26 cellular contexts compared by ENCODE assay signal in genomic region chr22:24681236-24681635, GRCh38.
DNase-seq lines count a peak whose midpoint lies in the region; ATAC-seq and TF ChIP-seq lines count a peak whose summit lies in the region.
"Had no signal": no experiment of that assay in that cellular context is flagged by ENCODE, and none has a peak within 500 bp of the region (broad histone marks: within the 10 kb centered on the region; RNA-seq: fewer than 3 reads in every experiment).

No MANE protein-coding gene starts in this region.

- TF ChIP-seq POLR2A in uterus (IDR thresholded peaks at IDR 0.05): no peak

- POLR2A ChIA-PET in AG04450 (lab: Yijun Ruan, JAX): no interaction called here

- H3K9me3 ChIP-seq in AG04450 (ENCODE audit: control insufficient read depth, insufficient read depth, low read length) (peaks cover 5% of the 10 kb centered on the region; the same call in 1 of the 2 replicates), heart right ventricle (no peaks in the 10 kb centered on the region), uterus (no peaks in the 10 kb centered on the region)
- H3K9me3 ChIP-seq: BLaER1, right lobe of liver had no signal

- H3K27me3 ChIP-seq in AG04450 (ENCODE audit: control insufficient read depth, insufficient read depth, low read length): no peaks in the 10 kb centered on the region
- H3K27me3 ChIP-seq in heart right ventricle: peaks cover 0 to 15% (median 0%) of the 10 kb centered on the region in 7 donors
- peaks cover 0 to 11% of the 10 kb centered on the region in 2 donors for H3K27me3 ChIP-seq in uterus
- H3K27me3 ChIP-seq: BLaER1, right lobe of liver had no signal

- CTCF ChIA-PET in AG04450 (lab: Charles Lee): interaction anchor here (1.3 kb wide), 1 partner anchor 76 kb away, joined by 4 read pairs; no protein-coding TSS in a partner anchor

- H3K36me3 ChIP-seq in heart right ventricle: no peaks in the 10 kb centered on the region
- no peaks in the 10 kb centered on the region for H3K36me3 ChIP-seq in uterus
- H3K36me3 ChIP-seq: BLaER1, neural progenitor cell, right lobe of liver had no signal

- no peak overlapping the region for H3K4me3 ChIP-seq in AG04450 (ENCODE audit: low read depth, low read length)
- H3K4me3 ChIP-seq in cardiac fibroblast (replicated peaks in 1 of 2; ENCODE audit: low read depth in 2 of 2, low read length in 2 of 2): no peak overlapping the region
- H3K4me3 ChIP-seq in heart right ventricle: no peak overlapping the region
- no peak overlapping the region for H3K4me3 ChIP-seq in uterus
- H3K4me3 ChIP-seq: BLaER1, neural progenitor cell, right lobe of liver, SK-N-MC had no signal

- peaks cover 0 to 10% (median 0%) of the 10 kb centered on the region in 9 donors for H3K4me1 ChIP-seq in heart right ventricle
- H3K4me1 ChIP-seq in uterus: no peaks in the 10 kb centered on the region
- H3K4me1 ChIP-seq: neural progenitor cell, right lobe of liver had no signal

- intact Hi-C loops in heart right ventricle (cut with DNase I): no loop called here
- intact Hi-C loops in uterus (cut with DNase I; ENCODE audit: low total_unique reads): no loop called here

- 88 to 89% methylated on average over 3 of the region's 3 CpGs for WGBS in heart right ventricle, 2 donors

- no peak overlapping the region for H3K27ac ChIP-seq in AG04450 (ENCODE audit: low read depth, low read length)
- no peak overlapping the region for H3K27ac ChIP-seq in heart right ventricle
- no peak overlapping the region for H3K27ac ChIP-seq in uterus
- H3K27ac ChIP-seq: BLaER1, neural progenitor cell, right lobe of liver, SK-N-MC had no signal

- DNase-seq in AG04450 (ENCODE audit: low read depth, low spot score) (peak; percentile 56), NCI-H226 (peak; percentile 34), cardiac fibroblast (ENCODE audit: low read depth in 2 of 2) (peak; percentile 37 to 88), myocyte (ENCODE audit: low read depth) (peak; percentile 9), midbrain (lab: John Stamatoyannopoulos, UW) (no peak), heart right ventricle (no peak), uterus (no peak), 8988T (no peak)
- DNase-seq: activated CD4-positive, alpha-beta memory T cell treated with anti-CD3 and anti-CD28 coated beads for 36 hours; activated CD8-positive, alpha-beta memory T cell treated with anti-CD3 and anti-CD28 coated beads, Interleukin-2, amount 50 U/mL, for 4 hours; activated naive CD4-positive, alpha-beta T cell treated with anti-CD3 and anti-CD28 coated beads, Interleukin-2, amount 10 ng/mL, durations not matched to agents 7 days and 5 days; anterior cingulate cortex; DMS153; foreskin melanocyte; left cardiac atrium; mammary epithelial cell; NCI-H1092 treated with DMSO at 0.1 percent for 48 hours; NCI-H2029; right lobe of liver; RPMI8226; stimulated activated CD4-positive, alpha-beta T cell treated with anti-CD3 and anti-CD28 coated beads, Interleukin-4, amount 100 ng/mL, for 24 hours had no signal

- ATAC-seq in heart right ventricle: no peak
- ATAC-seq: activated CD4-positive, CD25-positive, alpha-beta regulatory T cell treated with anti-CD3 and anti-CD28 coated beads, Interleukin-2, amount 50 U/mL, for 24 hours; left cardiac atrium; right lobe of liver; stimulated activated effector memory CD8-positive, alpha-beta T cell treated with anti-CD3 and anti-CD28 coated beads, Interleukin-12 subunit alpha, Interleukin-12 subunit beta, amount 100 ng/mL, for 72 hours had no signal

- TF ChIP-seq CTCF in AG04450 (IDR thresholded peaks at IDR 0.05; ENCODE audit: low read depth, low read length) (no peak), cardiac fibroblast (IDR thresholded peaks at IDR 0.05; ENCODE audit: low read depth, low read length) (no peak), heart right ventricle (IDR thresholded peaks at IDR 0.05) (no peak), uterus (IDR thresholded peaks at IDR 0.05) (no peak)

Comparison
In these comparisons a context has a peak if more than half of its experiments do, and no peak if none do; other contexts are left out.
1. DNase-seq: peak in AG04450 (single experiment), NCI-H226 (single experiment), cardiac fibroblast (2 of 2) and myocyte (single experiment); none in midbrain (single experiment), heart right ventricle (0 of 2), uterus (0 of 2) and 8988T (single experiment).